ENCODE assay signal across 9 cellular contexts in genomic region chr13:113029487-113030258, GRCh38.
DNase-seq lines count a peak whose midpoint lies in the region; ATAC-seq, FAIRE-seq and TF ChIP-seq lines count a peak whose summit lies in the region.
"Had no signal": no experiment of that assay in that cellular context is flagged by ENCODE, and none has a peak within 500 bp of the region (broad histone marks: within the 10 kb centered on the region; RNA-seq: fewer than 3 reads in every experiment).

No MANE protein-coding gene starts in this region.

- H3K4me3 ChIP-seq in IMR-90 (ENCODE audit: insufficient read depth, low read depth, low read length) (no peak overlapping the region), endodermal cell (ENCODE audit: low read length) (no peak overlapping the region), pancreas (no peak overlapping the region)
- H3K4me3 ChIP-seq: SK-N-MC had no signal

- POLR2A ChIA-PET in IMR-90 (lab: Charles Lee; ENCODE audit: unreplicated experiment), result no interaction called here
- POLR2A ChIA-PET in activated CD4-positive, alpha-beta memory T cell treated with anti-CD3 and anti-CD28 coated beads for 36 hours (lab: Charles Lee), result no interaction called here

- H3K9me3 Mint-ChIP-seq in activated CD4-positive, alpha-beta memory T cell treated with anti-CD3 and anti-CD28 coated beads for 36 hours, result no peaks in the 10 kb centered on the region
- H3K9me3 Mint-ChIP-seq in endodermal cell, result peaks cover 11% of the 10 kb centered on the region

- H3K14ac ChIP-seq in IMR-90 (replicated peaks; ENCODE audit: low read depth, low read length), result no peak overlapping the region

- no peak overlapping the region for H3K27ac Mint-ChIP-seq in activated CD4-positive, alpha-beta memory T cell treated with anti-CD3 and anti-CD28 coated beads for 36 hours
- H3K27ac Mint-ChIP-seq in endodermal cell, result no peak overlapping the region

- no peak overlapping the region for H4K8ac ChIP-seq in IMR-90 (ENCODE audit: low read depth in 2 of 2, low read length in 2 of 2)

- H3K9ac ChIP-seq in IMR-90 (ENCODE audit: low read depth, low read length) (no peak overlapping the region), endodermal cell (ENCODE audit: extremely low read depth, low read length, poor library complexity, severe bottlenecking) (no peak overlapping the region)

- H3K4ac ChIP-seq in IMR-90 (ENCODE audit: low read depth, low read length), result no peak overlapping the region

- H3K27me3 ChIP-seq in IMR-90 (ENCODE audit: control insufficient read depth, insufficient read depth, low read length) (peaks cover 27% of the 10 kb centered on the region), endodermal cell (ENCODE audit: control insufficient read depth, insufficient read depth, low read length, poor library complexity, severe bottlenecking) (no peaks in the 10 kb centered on the region), pancreas (no peaks in the 10 kb centered on the region)

- no peak overlapping the region for H2AK5ac ChIP-seq in IMR-90 (ENCODE audit: low read depth, low read length)

- no peak overlapping the region for H3K4me2 ChIP-seq in IMR-90 (ENCODE audit: low read depth, low read length)

- no peaks in the 10 kb centered on the region for H4K20me1 ChIP-seq in IMR-90 (ENCODE audit: insufficient read depth, low read length)

- H3K27ac ChIP-seq in IMR-90 (ENCODE audit: insufficient read depth, low read length) (no peak overlapping the region), endodermal cell (ENCODE audit: low read depth, low read length) (no peak overlapping the region), pancreas (no peak overlapping the region)
- H3K27ac ChIP-seq: SK-N-MC had no signal

- TF ChIP-seq POLR2A in IMR-90 (IDR thresholded peaks at IDR 0.05; ENCODE audit: low read depth, low read length) (no peak), GM12892 (IDR thresholded peaks at IDR 0.05; ENCODE audit: low read depth, low read length) (no peak)

- FAIRE-seq in pancreas (lab: Jason Lieb, UNC), result no peak
- no peak for FAIRE-seq in GM12892 (lab: Jason Lieb, UNC)

- no peaks in the 10 kb centered on the region for H3K36me3 ChIP-seq in IMR-90 (ENCODE audit: control insufficient read depth, insufficient read depth, low read length)
- no peaks in the 10 kb centered on the region for H3K36me3 ChIP-seq in endodermal cell (ENCODE audit: control insufficient read depth, insufficient read depth, low read length)
- H3K36me3 ChIP-seq in pancreas, result no peaks in the 10 kb centered on the region

- no peak overlapping the region for H2BK15ac ChIP-seq in IMR-90 (ENCODE audit: low read depth, low read length)

- 9% methylated on average over 3 of the region's 23 CpGs; no CpG with 5 or more reads in 1 of the 2 experiments for WGBS in IMR-90 (ENCODE audit: extremely low coverage in 2 of 2, insufficient read length in 1 of 2), 2 experiments
- WGBS in endodermal cell (ENCODE audit: insufficient coverage in 1 of 2, insufficient read length in 1 of 2), 2 experiments, result 46 to 55% methylated on average over 16 to 23 of the region's 23 CpGs
- whole genome bisulfite sequencing in pancreas, 2 donors, result 38 to 40% methylated on average over 23 of the region's 23 CpGs

- no peak overlapping the region for H2BK120ac ChIP-seq in IMR-90 (ENCODE audit: low read depth, low read length)

- DNase-seq in D341Med (ENCODE audit: low spot score), result peak; percentile 83
- DNase-seq in IMR-90, result no peak
- DNase-seq in activated CD4-positive, alpha-beta memory T cell treated with anti-CD3 and anti-CD28 coated beads for 36 hours, result peak; percentile 65
- DNase-seq in endodermal cell, result peak; percentile 95
- DNase-seq in pancreas, result peak in 3 of 6 donors; percentile 44 to 86 (median 66)
- no peak for DNase-seq in T1000 (lab: John Stamatoyannopoulos, UW)
- no peak for DNase-seq in GM12892 (ENCODE audit: insufficient read length)

- H3K9me3 ChIP-seq in IMR-90 (ENCODE audit: control insufficient read depth, insufficient read depth, low read length) (no peaks in the 10 kb centered on the region), endodermal cell (ENCODE audit: control insufficient read depth, low read length) (no peaks in the 10 kb centered on the region), pancreas (no peaks in the 10 kb centered on the region)

- H4K91ac ChIP-seq in IMR-90 (ENCODE audit: insufficient read depth, low read depth, low read length), result no peak overlapping the region

- H3K4me3 Mint-ChIP-seq in activated CD4-positive, alpha-beta memory T cell treated with anti-CD3 and anti-CD28 coated beads for 36 hours, result no peak overlapping the region
- no peak overlapping the region for H3K4me3 Mint-ChIP-seq in endodermal cell

- dilution Hi-C loops in IMR-90 (cut with HindIII; ENCODE audit: low sequenced_read_pairs, unreplicated experiment), result no loop called here

- TF ChIP-seq CTCF in IMR-90 (conservative IDR thresholded peaks at IDR 0.05; ENCODE audit: low read depth, low read length) (peak; percentile 66), endodermal cell (conservative IDR thresholded peaks at IDR 0.05) (peak; percentile 96), pancreas (IDR thresholded peaks at IDR 0.05) (peak; percentile 66 to 74 (median 68))

- no peak overlapping the region for H2BK20ac ChIP-seq in IMR-90 (ENCODE audit: low read depth, low read length)

- peak; percentile 48 for TF ChIP-seq RAD21 in IMR-90 (IDR thresholded peaks at IDR 0.05; ENCODE audit: low read length)

- in situ Hi-C loops in IMR-90 (cut with MboI; ENCODE audit: low sequenced_read_pairs), result no loop called here

- ATAC-seq in IMR-90 (ENCODE audit: low read depth) (peak; percentile 86), pancreas (peak; percentile 40 to 88 (median 74)), HG02938 (IDR thresholded peaks at IDR 0.05; ENCODE audit: unreplicated experiment) (no peak)

- no peak overlapping the region for H3K56ac ChIP-seq in IMR-90 (ENCODE audit: extremely low read depth, insufficient read depth, low read length)

- H3K9me1 ChIP-seq in IMR-90 (ENCODE audit: insufficient read depth, low read length), result no peaks in the 10 kb centered on the region

- H3K18ac ChIP-seq in IMR-90 (ENCODE audit: low read depth, low read length), result no peak overlapping the region

- BruUV-seq in IMR-90 (replicated peaks; lab: Mats Ljungman, UMichigan), result no TSS peak

- no peak overlapping the region for H2BK5ac ChIP-seq in IMR-90 (ENCODE audit: low read depth, low read length, poor library complexity, severe bottlenecking)

- H2AK9ac ChIP-seq in IMR-90 (replicated peaks; ENCODE audit: low read depth, low read length, poor library complexity), result no peak overlapping the region

- H3K27me3 Mint-ChIP-seq in activated CD4-positive, alpha-beta memory T cell treated with anti-CD3 and anti-CD28 coated beads for 36 hours, result no peaks in the 10 kb centered on the region
- H3K27me3 Mint-ChIP-seq in endodermal cell (ENCODE audit: insufficient read depth), result no peaks in the 10 kb centered on the region

- peak overlapping the region; percentile 13 for H2AFZ ChIP-seq in IMR-90 (replicated peaks; ENCODE audit: low read length, poor library complexity)

- H3K4me1 ChIP-seq in IMR-90 (ENCODE audit: control insufficient read depth, insufficient read depth, low read length), result no peaks in the 10 kb centered on the region
- H3K4me1 ChIP-seq in endodermal cell (ENCODE audit: control insufficient read depth, insufficient read depth, low read length), result no peaks in the 10 kb centered on the region
- H3K4me1 ChIP-seq in pancreas, result no peaks in the 10 kb centered on the region

- no peaks in the 10 kb centered on the region for H3K36me3 Mint-ChIP-seq in activated CD4-positive, alpha-beta memory T cell treated with anti-CD3 and anti-CD28 coated beads for 36 hours
- peaks cover 8% of the 10 kb centered on the region for H3K36me3 Mint-ChIP-seq in endodermal cell (ENCODE audit: low read depth)

- intact Hi-C loops in IMR-90 (cut with micrococcal nuclease) (loop anchor here (1.0 kb wide), 1 partner anchor 87 kb away; no protein-coding TSS in a partner anchor), pancreas (cut with DNase I) (loop anchor here in 2 of 3 donors (5.0 kb wide), 1 partner anchor 87 kb away; no protein-coding TSS in a partner anchor)
- intact Hi-C loops in activated CD4-positive, alpha-beta memory T cell treated with anti-CD3 and anti-CD28 coated beads for 36 hours (cut with micrococcal nuclease), result loop anchor here (1.0 kb wide), 1 partner anchor 87 kb away; no protein-coding TSS in a partner anchor

- no peaks in the 10 kb centered on the region for H3K4me1 Mint-ChIP-seq in activated CD4-positive, alpha-beta memory T cell treated with anti-CD3 and anti-CD28 coated beads for 36 hours (ENCODE audit: low read depth)
- H3K4me1 Mint-ChIP-seq in endodermal cell, result no peaks in the 10 kb centered on the region

- H3K79me1 ChIP-seq in IMR-90 (ENCODE audit: low read depth in 1 of 2, low read length in 2 of 2), result no peaks in the 10 kb centered on the region

- H4K5ac ChIP-seq in IMR-90 (ENCODE audit: low read depth, low read length), result no peak overlapping the region

- H3K23ac ChIP-seq in IMR-90 (ENCODE audit: low read depth, low read length), result no peak overlapping the region

- CTCF ChIA-PET in IMR-90 (lab: Yijun Ruan, JAX), result interaction anchor here (0.5 to 1.1 kb wide), 7 partner anchors 9 to 163 kb away, joined by 3 to 6 read pairs (median 4); no protein-coding TSS in a partner anchor
- CTCF ChIA-PET in activated CD4-positive, alpha-beta memory T cell treated with anti-CD3 and anti-CD28 coated beads for 36 hours (lab: Charles Lee), result interaction anchor here (0.6 to 3.0 kb wide), 11 partner anchors 8 to 92 kb away, joined by 3 to 26 read pairs (median 4); partner anchors contain the start of gene MCF2L

TF ChIP-seq in IMR-90, 13 proteins besides CTCF, POLR2A, EP300 and RAD21:
- TF ChIP-seq SMC3 (IDR thresholded peaks at IDR 0.05; ENCODE audit: low read depth, low read length), result peak; percentile 51
- TF ChIP-seq RFX5 (IDR thresholded peaks at IDR 0.05; ENCODE audit: low read depth, low read length), result no peak

Comparison
In these comparisons a context has a peak if more than half of its experiments do, and no peak if none do; other contexts are left out.
1. DNase-seq: peak in D341Med (single experiment), activated CD4-positive, alpha-beta memory T cell treated with anti-CD3 and anti-CD28 coated beads for 36 hours (single experiment) and endodermal cell (single experiment); none in IMR-90 (single experiment), T1000 (single experiment) and GM12892 (single experiment).
2. Peak in every context shown above with its lines, with median percentiles within 50 percentile points of each other: CTCF ChIP-seq.